ENCODE assay signal across 8 cellular contexts in genomic region chr16:67936876-67937605, GRCh38. TPM values are rescaled to one million over a fixed set of nuclear protein-coding genes. Genes with fewer than 3 reads are reported as not detected.
A peak's percentile ranks its signal among the peaks of the same experiment; 100 is the strongest.
DNase-seq lines count a peak whose midpoint lies in the region; ATAC-seq and TF ChIP-seq lines count a peak whose summit lies in the region.

No MANE protein-coding gene starts in this region.

- peak overlapping the region; percentile 80 for H3K9ac ChIP-seq in KMS-11

- no peaks in the 10 kb centered on the region for H4K20me1 ChIP-seq in DOHH2 (ENCODE audit: control insufficient read depth, insufficient read depth, low read depth, low read length)
- no peaks in the 10 kb centered on the region for H4K20me1 ChIP-seq in KMS-11 (ENCODE audit: insufficient read depth)

- H3F3A ChIP-seq in DOHH2 (ENCODE audit: control insufficient read depth, insufficient read depth) = peaks cover 4% of the 10 kb centered on the region; the same call in 1 of the 2 replicates

- intact Hi-C loops in prostate gland (cut with DNase I) = loop anchor here (10.0 kb wide), 1 partner anchor 402 kb away; no protein-coding TSS in a partner anchor

- peaks cover 43% of the 10 kb centered on the region for H3K36me3 ChIP-seq in DOHH2 (ENCODE audit: control insufficient read depth, low read length)
- H3K36me3 ChIP-seq in KMS-11 (ENCODE audit: insufficient read depth) = no peaks in the 10 kb centered on the region
- no peaks in the 10 kb centered on the region for H3K36me3 ChIP-seq in prostate gland

- H3K27ac ChIP-seq in DOHH2 (ENCODE audit: low read depth, low read length) = peak overlapping the region; percentile 80
- peak overlapping the region; percentile 78 for H3K27ac ChIP-seq in KMS-11
- H3K27ac ChIP-seq in prostate gland = peak overlapping the region; percentile 91 to 95

- H3K27me3 ChIP-seq in DOHH2 (ENCODE audit: control insufficient read depth, low read length) = no peaks in the 10 kb centered on the region
- H3K27me3 ChIP-seq in KMS-11 (ENCODE audit: insufficient read depth, low read depth) = no peaks in the 10 kb centered on the region
- H3K27me3 ChIP-seq in prostate gland (replicated peaks; ENCODE audit: insufficient read depth) = no peaks in the 10 kb centered on the region

- H3K9me3 ChIP-seq in DOHH2 (ENCODE audit: control insufficient read depth, insufficient read depth, low read length) = no peaks in the 10 kb centered on the region
- no peaks in the 10 kb centered on the region for H3K9me3 ChIP-seq in prostate gland

- H3K4me3 ChIP-seq in DOHH2 (ENCODE audit: low read length) (peak overlapping the region; percentile 98), KMS-11 (IDR thresholded peaks at IDR 0.05; ENCODE audit: insufficient read depth, low read depth, low read length) (no peak overlapping the region), fibroblast of pulmonary artery (replicated peaks; ENCODE audit: low read depth, low read length) (peak overlapping the region; percentile 95), prostate gland (peak overlapping the region; percentile 66 to 94)

- no peak for TF ChIP-seq POLR2A in prostate gland (IDR thresholded peaks at IDR 0.05)

- H3K79me2 ChIP-seq in DOHH2 (ENCODE audit: control insufficient read depth, low read length) = peaks cover 31% of the 10 kb centered on the region
- peaks cover 12% of the 10 kb centered on the region; the same call in 1 of the 2 replicates for H3K79me2 ChIP-seq in KMS-11 (ENCODE audit: insufficient read depth, low read depth)

- ATAC-seq in GM19467 (IDR thresholded peaks at IDR 0.05; ENCODE audit: unreplicated experiment) (peak; percentile 50), HG02970 (IDR thresholded peaks at IDR 0.05; ENCODE audit: low FRiP score, unreplicated experiment) (no peak)

- TF ChIP-seq CTCF in DOHH2 (IDR thresholded peaks at IDR 0.05; ENCODE audit: low read depth, low read length, poor library complexity, severe bottlenecking) = no peak
- no peak for TF ChIP-seq CTCF in KMS-11 (conservative IDR thresholded peaks at IDR 0.05; ENCODE audit: low read depth, low read length)
- no peak for TF ChIP-seq CTCF in fibroblast of pulmonary artery (IDR thresholded peaks at IDR 0.05; ENCODE audit: low read length, missing control alignments)
- no peak for TF ChIP-seq CTCF in prostate gland (IDR thresholded peaks at IDR 0.05)

- peak; percentile 51 for DNase-seq in activated CD8-positive, alpha-beta memory T cell treated with anti-CD3 and anti-CD28 coated beads, Interleukin-2, amount 50 U/mL, for 24 hours (ENCODE audit: extremely low read depth)
- peak; percentile 63 for DNase-seq in fibroblast of pulmonary artery (ENCODE audit: low read depth)
- DNase-seq in prostate gland (ENCODE audit: low spot score) = peak; percentile 60
- DNase-seq in NCI-H1092 treated with DMSO at 0.1 percent for 48 hours (lab: John Stamatoyannopoulos, UW) = no peak

- H2AFZ ChIP-seq in KMS-11 (ENCODE audit: low read depth) = peak overlapping the region; percentile 35

- peak overlapping the region; percentile 98 for H3K4me2 ChIP-seq in DOHH2 (ENCODE audit: low read length)
- peak overlapping the region; percentile 85 for H3K4me2 ChIP-seq in KMS-11

- peaks cover 23% of the 10 kb centered on the region for H3K4me1 ChIP-seq in DOHH2 (ENCODE audit: control insufficient read depth, low read length)
- H3K4me1 ChIP-seq in KMS-11 (ENCODE audit: low read depth, poor library complexity, severe bottlenecking) = peaks cover 16% of the 10 kb centered on the region
- peaks cover 14% of the 10 kb centered on the region for H3K4me1 ChIP-seq in prostate gland (replicated peaks)

- 46% methylated on average over 6 of the region's 6 CpGs for WGBS in prostate gland

- no peaks in the 10 kb centered on the region for H3K9me2 ChIP-seq in DOHH2 (replicated peaks; ENCODE audit: control insufficient read depth, low read length)

RNA-seq across cellular contexts. Expression of gene PSMB10, which starts 0.4 kb away (rescaled TPM):
- total RNA-seq in prostate gland = 10 to 100 TPM; 29.9 to 42.5 TPM

RNA-seq across cellular contexts. Expression of gene CTRL, which starts 5.4 kb away (rescaled TPM):
- under 1 TPM in 1 of 2 donors, not detected in 1; 0.85 TPM for total RNA-seq in prostate gland

RNA-seq across cellular contexts. Expression of gene LCAT, which starts 6.9 kb away (rescaled TPM):
- 10 to 100 TPM in 1 of 2 donors, 1 to 10 TPM in 1; 6.9 to 17.4 TPM for total RNA-seq in prostate gland

RNA-seq across cellular contexts. Expression of gene SLC12A4, which starts 31.4 kb away (rescaled TPM):
- 10 to 100 TPM; 32.6 to 89.1 TPM for total RNA-seq in prostate gland

RNA-seq across cellular contexts. Expression of gene DPEP3, which starts 43.3 kb away (rescaled TPM):
- 10 to 100 TPM in 1 of 2 donors, not detected in 1; 49.9 TPM for total RNA-seq in prostate gland
